In genomic region chr1:100430368-100430767, GRCh38 we compare ENCODE assay signal across 21 cellular contexts.
DNase-seq lines count a peak whose midpoint lies in the region; ATAC-seq and TF ChIP-seq lines count a peak whose summit lies in the region.
"Had no signal": no experiment of that assay in that cellular context is flagged by ENCODE, and none has a peak within 500 bp of the region (broad histone marks: within the 10 kb centered on the region; RNA-seq: fewer than 3 reads in every experiment).

No MANE protein-coding gene starts in this region.

- peak overlapping the region; percentile 10 for H3K27ac Mint-ChIP-seq in activated CD4-positive, alpha-beta T cell treated with anti-CD3 and anti-CD28 coated beads for 36 hours
- peak overlapping the region; percentile 25; the same call in 1 of the 2 replicates for H3K27ac Mint-ChIP-seq in WTC11
- no peak overlapping the region for H3K27ac Mint-ChIP-seq in neural progenitor cell
- H3K27ac Mint-ChIP-seq: HFFc6; natural killer cell treated with Interleukin-12 subunit alpha and Interleukin-12 subunit beta and Interleukin-15 and Interleukin-18, amount 100 ng/mL, for 72 hours had no signal

- no peak overlapping the region for H3K9ac ChIP-seq in neural progenitor cell
- H3K9ac ChIP-seq: parathyroid adenoma had no signal

- CTCF ChIA-PET in activated CD4-positive, alpha-beta T cell treated with anti-CD3 and anti-CD28 coated beads for 36 hours (lab: Charles Lee): interaction anchor here (0.7 to 5.6 kb wide), 4 partner anchors 26 to 77 kb away, joined by 3 to 24 read pairs (median 7); partner anchors contain the start of gene CDC14A
- CTCF ChIA-PET in WTC11 (lab: Charles Lee): interaction anchor here (0.9 kb wide), 1 partner anchor 25 kb away, joined by 4 read pairs; no protein-coding TSS in a partner anchor

- intact Hi-C loops in activated CD4-positive, alpha-beta T cell treated with anti-CD3 and anti-CD28 coated beads for 36 hours (cut with DNase I, micrococcal nuclease): no loop called here

- TF ChIP-seq POLR2A in gastroesophageal sphincter (IDR thresholded peaks at IDR 0.05): no peak

- H3K4me3 Mint-ChIP-seq in activated CD4-positive, alpha-beta T cell treated with anti-CD3 and anti-CD28 coated beads for 36 hours: no peak overlapping the region
- H3K4me3 Mint-ChIP-seq in WTC11 (no peak overlapping the region), neural progenitor cell (no peak overlapping the region)
- H3K4me3 Mint-ChIP-seq: HFFc6; natural killer cell treated with Interleukin-12 subunit alpha and Interleukin-12 subunit beta and Interleukin-15 and Interleukin-18, amount 100 ng/mL, for 72 hours had no signal

- no peaks in the 10 kb centered on the region for H4K20me1 ChIP-seq in neural progenitor cell (ENCODE audit: low read depth)

- POLR2A ChIA-PET in activated CD4-positive, alpha-beta T cell treated with anti-CD3 and anti-CD28 coated beads for 36 hours (lab: Charles Lee): no interaction called here
- POLR2A ChIA-PET in WTC11 (lab: Charles Lee): no interaction called here

- H3K4me1 ChIP-seq in neural progenitor cell: peaks cover 16% of the 10 kb centered on the region
- peaks cover 0 to 4% (median 0%) of the 10 kb centered on the region in 3 donors for H3K4me1 ChIP-seq in gastroesophageal sphincter
- H3K4me1 ChIP-seq: adrenal gland, parathyroid adenoma had no signal

- no peaks in the 10 kb centered on the region for H3K27me3 Mint-ChIP-seq in activated CD4-positive, alpha-beta T cell treated with anti-CD3 and anti-CD28 coated beads for 36 hours
- H3K27me3 Mint-ChIP-seq in WTC11 (ENCODE audit: low read depth): no peaks in the 10 kb centered on the region
- no peaks in the 10 kb centered on the region for H3K27me3 Mint-ChIP-seq in neural progenitor cell (ENCODE audit: insufficient read depth, low read depth)
- H3K27me3 Mint-ChIP-seq: natural killer cell treated with Interleukin-12 subunit alpha and Interleukin-12 subunit beta and Interleukin-15 and Interleukin-18, amount 100 ng/mL, for 72 hours had no signal

- no peak overlapping the region for H2AFZ ChIP-seq in neural progenitor cell (replicated peaks)
- H2AFZ ChIP-seq: parathyroid adenoma had no signal

- TF ChIP-seq CTCF in WTC11 (IDR thresholded peaks at IDR 0.05): no peak
- TF ChIP-seq CTCF in neural progenitor cell (IDR thresholded peaks at IDR 0.05): no peak
- no peak for TF ChIP-seq CTCF in gastroesophageal sphincter (IDR thresholded peaks at IDR 0.05)

- H3K27ac ChIP-seq in neural progenitor cell: peak overlapping the region; percentile 30
- H3K27ac ChIP-seq in gastroesophageal sphincter: no peak overlapping the region
- H3K27ac ChIP-seq: adrenal gland, parathyroid adenoma, sigmoid colon had no signal

- peaks cover 3% of the 10 kb centered on the region for H3K9me3 Mint-ChIP-seq in activated CD4-positive, alpha-beta T cell treated with anti-CD3 and anti-CD28 coated beads for 36 hours (ENCODE audit: low read depth)
- H3K9me3 Mint-ChIP-seq in WTC11: no peaks in the 10 kb centered on the region
- H3K9me3 Mint-ChIP-seq in neural progenitor cell: no peaks in the 10 kb centered on the region
- H3K9me3 Mint-ChIP-seq: HFFc6; natural killer cell treated with Interleukin-12 subunit alpha and Interleukin-12 subunit beta and Interleukin-15 and Interleukin-18, amount 100 ng/mL, for 72 hours had no signal

- H3K36me3 ChIP-seq in neural progenitor cell: peaks cover 4% of the 10 kb centered on the region
- H3K36me3 ChIP-seq in gastroesophageal sphincter: no peaks in the 10 kb centered on the region
- H3K36me3 ChIP-seq: adrenal gland, sigmoid colon had no signal

- H3F3A ChIP-seq in neural progenitor cell (ENCODE audit: low read depth): peaks cover under 1% of the 10 kb centered on the region

- WGBS in gastroesophageal sphincter (ENCODE audit: low coverage in 1 of 2), 2 donors: 45 to 46% methylated on average over 2 of the region's 2 CpGs

- no peak for DNase-seq in activated CD4-positive, alpha-beta T cell treated with anti-CD3 and anti-CD28 coated beads for 36 hours
- DNase-seq in activated CD4-positive, alpha-beta T cell treated with anti-CD3 and anti-CD28 coated beads for 1 hour: no peak
- DNase-seq in NCI-H1105 treated with DMSO at 0.1 percent for 48 hours (lab: John Stamatoyannopoulos, UW) (peak; percentile 91), WTC11 (ENCODE audit: low spot score) (no peak), neural progenitor cell (ENCODE audit: low spot score) (no peak), NCI-H1092 treated with DMSO at 0.1 percent for 48 hours (lab: John Stamatoyannopoulos, UW) (no peak)
- DNase-seq: activated CD4-positive, alpha-beta T cell treated with anti-CD3 and anti-CD28 coated beads for 4 hours; activated effector memory CD4-positive, alpha-beta T cell treated with Interleukin-2 at 50 U/mL for 16 hours; adrenal gland; dermis blood vessel endothelial cell; HFFc6; kidney; MM.1S; NCI-H1694 treated with DMSO at 0.1 percent for 48 hours; NCI-H446 treated with DMSO at 0.1 percent for 48 hours; sigmoid colon; substantia nigra had no signal

- H3K27me3 ChIP-seq in neural progenitor cell: no peaks in the 10 kb centered on the region
- H3K27me3 ChIP-seq in gastroesophageal sphincter: no peaks in the 10 kb centered on the region
- H3K27me3 ChIP-seq: adrenal gland, sigmoid colon had no signal

- no peak overlapping the region for H3K4me2 ChIP-seq in neural progenitor cell

- peaks cover 45% of the 10 kb centered on the region for H3K36me3 Mint-ChIP-seq in activated CD4-positive, alpha-beta T cell treated with anti-CD3 and anti-CD28 coated beads for 36 hours (ENCODE audit: low read depth)
- H3K36me3 Mint-ChIP-seq in WTC11 (no peaks in the 10 kb centered on the region), neural progenitor cell (peaks cover 5% of the 10 kb centered on the region)

- H3K79me2 ChIP-seq in neural progenitor cell (ENCODE audit: low read depth): peaks cover 30% of the 10 kb centered on the region
- H3K79me2 ChIP-seq: parathyroid adenoma had no signal

- peaks cover 66% of the 10 kb centered on the region for H3K4me1 Mint-ChIP-seq in activated CD4-positive, alpha-beta T cell treated with anti-CD3 and anti-CD28 coated beads for 36 hours
- H3K4me1 Mint-ChIP-seq in WTC11 (peaks cover 33% of the 10 kb centered on the region), neural progenitor cell (no peaks in the 10 kb centered on the region)

- H3K4me3 ChIP-seq in neural progenitor cell (no peak overlapping the region), gastroesophageal sphincter (no peak overlapping the region)
- H3K4me3 ChIP-seq: adrenal gland, sigmoid colon had no signal

- TF ChIP-seq EP300 in gastroesophageal sphincter (IDR thresholded peaks at IDR 0.05): no peak

- H3K9me3 ChIP-seq in neural progenitor cell (ENCODE audit: low read depth) (no peaks in the 10 kb centered on the region), gastroesophageal sphincter (no peaks in the 10 kb centered on the region)
- H3K9me3 ChIP-seq: adrenal gland, sigmoid colon had no signal

- no peak for ATAC-seq in activated CD4-positive, alpha-beta T cell treated with anti-CD3 and anti-CD28 coated beads for 36 hours
- ATAC-seq in WTC11 (no peak), HG03565 (IDR thresholded peaks at IDR 0.05; ENCODE audit: unreplicated experiment) (no peak), gastroesophageal sphincter (no peak)
- ATAC-seq: natural killer cell treated with Interleukin-12 subunit alpha and Interleukin-12 subunit beta and Interleukin-15 and Interleukin-18, amount 100 ng/mL, for 72 hours had no signal

TF ChIP-seq in WTC11, 78 proteins besides CTCF, POLR2A, EP300 and RAD21 (continues in another document):
- no peak for TF ChIP-seq SP1 (CRISPR knock-in tag; conservative IDR thresholded peaks at IDR 0.05)
- no peak for TF ChIP-seq NFYB (CRISPR knock-in tag; conservative IDR thresholded peaks at IDR 0.05; ENCODE audit: low read depth)
- TF ChIP-seq ZNF512 (CRISPR knock-in tag; IDR thresholded peaks at IDR 0.05; ENCODE audit: borderline replicate concordance): no peak
- no peak for TF ChIP-seq PRRX2 (CRISPR knock-in tag; IDR thresholded peaks at IDR 0.05)
- no peak for TF ChIP-seq CBFB (CRISPR knock-in tag; IDR thresholded peaks at IDR 0.05; ENCODE audit: low read depth)
- no peak for TF ChIP-seq STAT6 (CRISPR knock-in tag; conservative IDR thresholded peaks at IDR 0.05; ENCODE audit: low read depth)
- TF ChIP-seq JAZF1 (CRISPR knock-in tag; IDR thresholded peaks at IDR 0.05): no peak
